13 cellular contexts compared by ENCODE assay signal in genomic region chr17:83067718-83068261, GRCh38. TPM values are rescaled to one million over a fixed set of nuclear protein-coding genes. Genes with fewer than 3 reads are reported as not detected.
DNase-seq lines count a peak whose midpoint lies in the region; ATAC-seq, FAIRE-seq and TF ChIP-seq lines count a peak whose summit lies in the region.
"Had no signal": no experiment of that assay in that cellular context is flagged by ENCODE, and none has a peak within 500 bp of the region (broad histone marks: within the 10 kb centered on the region; RNA-seq: fewer than 3 reads in every experiment).

No MANE protein-coding gene starts in this region.

- TF ChIP-seq CTCF in kidney (IDR thresholded peaks at IDR 0.05; ENCODE audit: borderline replicate concordance, extremely low read depth, insufficient read depth) = no peak

- H3K9me3 ChIP-seq in kidney (ENCODE audit: control insufficient read depth in 1 of 2, low read length in 2 of 2) = no peaks in the 10 kb centered on the region
- H3K9me3 ChIP-seq: stomach had no signal

- ATAC-seq in SK-N-SH treated with all-trans-retinoic acid at 6 μM for 48 hours (peak; percentile 53), HG03039 (IDR thresholded peaks at IDR 0.05; ENCODE audit: unreplicated experiment) (no peak)
- ATAC-seq: activated naive CD4-positive, alpha-beta T cell treated with anti-CD3 and anti-CD28 coated beads, Interleukin-2, amount 50 U/mL, for 72 hours had no signal

- no peak overlapping the region for H3K27ac ChIP-seq in kidney (ENCODE audit: low read depth in 2 of 2, low read length in 2 of 2)
- H3K27ac ChIP-seq: parathyroid adenoma, stomach had no signal

- no peak overlapping the region for H3K4me3 ChIP-seq in kidney (ENCODE audit: low read length in 2 of 2)
- H3K4me3 ChIP-seq: lung, stomach had no signal

- peak; percentile 35 for DNase-seq in AG08395 (ENCODE audit: low spot score)
- peak; percentile 30 for DNase-seq in EH (ENCODE audit: low read depth)
- peak; percentile 41 for DNase-seq in kidney
- no peak for DNase-seq in NCI-H748 treated with DMSO at 0.1 percent for 48 hours (lab: John Stamatoyannopoulos, UW)
- no peak for DNase-seq in stimulated activated CD4-positive, alpha-beta T cell treated with anti-CD3 and anti-CD28 coated beads, Interleukin-4, amount 100 ng/mL, for 24 hours
- no peak for DNase-seq in superior temporal gyrus (ENCODE audit: extremely low spot score)
- DNase-seq: stimulated activated CD4-positive, alpha-beta T cell treated with anti-CD3 and anti-CD28 coated beads, Interleukin-4, amount 100 ng/mL, for 1 hour had no signal

- no peaks in the 10 kb centered on the region for H3K36me3 ChIP-seq in kidney (ENCODE audit: control insufficient read depth in 1 of 2, insufficient read depth in 2 of 2, low read length in 2 of 2)
- H3K36me3 ChIP-seq: stomach had no signal

- FAIRE-seq in kidney (lab: Jason Lieb, UNC) = no peak

- no peaks in the 10 kb centered on the region for H3K4me1 ChIP-seq in kidney (ENCODE audit: control insufficient read depth in 1 of 2, insufficient read depth in 1 of 2, low read depth in 1 of 2, low read length in 2 of 2)

- no peak overlapping the region for H3K9ac ChIP-seq in kidney (ENCODE audit: low read length in 2 of 2)
- H3K9ac ChIP-seq: parathyroid adenoma had no signal

- intact Hi-C loops in kidney (cut with DNase I) = no loop called here

TF ChIP-seq in SK-N-SH treated with all-trans-retinoic acid at 6 μM for 48 hours, 23 proteins besides CTCF, POLR2A, EP300 and RAD21:
- TF ChIP-seq ARNTL (CRISPR knock-in tag; IDR thresholded peaks at IDR 0.05; ENCODE audit: borderline replicate concordance, low read depth) (no peak), PPARA (CRISPR knock-in tag; IDR thresholded peaks at IDR 0.05; ENCODE audit: borderline replicate concordance) (no peak), ZFP3 (CRISPR knock-in tag; IDR thresholded peaks at IDR 0.05) (no peak), ESRRG (CRISPR knock-in tag; IDR thresholded peaks at IDR 0.05) (no peak), CSDC2 (CRISPR knock-in tag; IDR thresholded peaks at IDR 0.05) (no peak), ISL1 (CRISPR knock-in tag; IDR thresholded peaks at IDR 0.05) (no peak), OSR1 (CRISPR knock-in tag; IDR thresholded peaks at IDR 0.05) (no peak)

RNA-seq across cellular contexts. Expression of gene METRNL, which starts 11.6 kb away (rescaled TPM):
- 61.5 TPM for total RNA-seq in kidney
- 107 TPM for polyA plus RNA-seq in kidney (ENCODE audit: insufficient read depth, low read depth, low replicate concordance)

Comparison
In these comparisons a context has a peak if more than half of its experiments do, and no peak if none do; other contexts are left out.
1. DNase-seq: peak in AG08395 (single experiment), EH (single experiment) and kidney (single experiment); none in NCI-H748 treated with DMSO at 0.1 percent for 48 hours (single experiment), stimulated activated CD4-positive, alpha-beta T cell treated with anti-CD3 and anti-CD28 coated beads, Interleukin-4, amount 100 ng/mL, for 24 hours (single experiment) and superior temporal gyrus (single experiment).